1 cellular context compared by ENCODE assay signal in genomic region chr17:29292992-29293889, GRCh38.
A peak's percentile ranks its signal among the peaks of the same experiment; 100 is the strongest.
TF ChIP-seq lines count a peak whose summit lies in the region.

No MANE protein-coding gene starts in this region.

TF ChIP-seq in K562, 482 proteins besides CTCF, POLR2A, EP300 and RAD21 (continued from another document and continues in another):
- TF ChIP-seq, protein P1, sequence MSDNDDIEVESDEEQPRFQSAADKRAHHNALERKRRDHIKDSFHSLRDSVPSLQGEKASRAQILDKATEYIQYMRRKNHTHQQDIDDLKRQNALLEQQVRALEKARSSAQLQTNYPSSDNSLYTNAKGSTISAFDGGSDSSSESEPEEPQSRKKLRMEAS (CRISPR knock-in tag; IDR thresholded peaks at IDR 0.05), result no peak
- TF ChIP-seq ZNF444 (CRISPR knock-in tag; IDR thresholded peaks at IDR 0.05), result no peak
- TF ChIP-seq RFX7 (CRISPR knock-in tag; IDR thresholded peaks at IDR 0.05), result no peak
- peak; percentile 53 for TF ChIP-seq ELF1 (tag; IDR thresholded peaks at IDR 0.05)
- TF ChIP-seq ZNF232 (CRISPR knock-in tag; IDR thresholded peaks at IDR 0.05), result no peak; the same call in 1 of the 2 replicates
- TF ChIP-seq RUNX1 (IDR thresholded peaks at IDR 0.05; ENCODE audit: low read depth), result no peak
- TF ChIP-seq, protein P2, sequence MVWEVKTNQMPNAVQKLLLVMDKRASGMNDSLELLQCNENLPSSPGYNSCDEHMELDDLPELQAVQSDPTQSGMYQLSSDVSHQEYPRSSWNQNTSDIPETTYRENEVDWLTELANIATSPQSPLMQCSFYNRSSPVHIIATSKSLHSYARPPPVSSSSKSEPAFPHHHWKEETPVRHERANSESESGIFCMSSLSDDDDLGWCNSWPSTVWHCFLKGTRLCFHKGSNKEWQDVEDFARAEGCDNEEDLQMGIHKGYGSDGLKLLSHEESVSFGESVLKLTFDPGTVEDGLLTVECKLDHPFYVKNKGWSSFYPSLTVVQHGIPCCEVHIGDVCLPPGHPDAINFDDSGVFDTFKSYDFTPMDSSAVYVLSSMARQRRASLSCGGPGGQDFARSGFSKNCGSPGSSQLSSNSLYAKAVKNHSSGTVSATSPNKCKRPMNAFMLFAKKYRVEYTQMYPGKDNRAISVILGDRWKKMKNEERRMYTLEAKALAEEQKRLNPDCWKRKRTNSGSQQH (CRISPR knock-in tag; IDR thresholded peaks at IDR 0.05), result no peak
- TF ChIP-seq GATAD2B (IDR thresholded peaks at IDR 0.05; ENCODE audit: borderline replicate concordance), result 0 out of 2 replicates have a peak, but pooled peaks have one; percentile 24
- TF ChIP-seq ESRRA (IDR thresholded peaks at IDR 0.05; ENCODE audit: borderline replicate concordance, low read depth), result no peak
- peak; percentile 43; the same call in 1 of the 2 replicates for TF ChIP-seq TEAD4 (IDR thresholded peaks at IDR 0.05; ENCODE audit: low read length)
- no peak for TF ChIP-seq TEAD4 (CRISPR knock-in tag; IDR thresholded peaks at IDR 0.05; ENCODE audit: borderline replicate concordance)
- TF ChIP-seq ZNF316 (IDR thresholded peaks at IDR 0.05), result no peak
- TF ChIP-seq POLR2B (IDR thresholded peaks at IDR 0.05; ENCODE audit: low read depth, partially characterized antibody), result no peak
- no peak for TF ChIP-seq ZNF707 (CRISPR knock-in tag; conservative IDR thresholded peaks at IDR 0.05)
- no peak for TF ChIP-seq ZNF140 (CRISPR knock-in tag; IDR thresholded peaks at IDR 0.05)
- TF ChIP-seq MNT (conservative IDR thresholded peaks at IDR 0.05), result peak in 1 of 2 experiments; percentile 32; a peak in 1 of 4 replicates
- TF ChIP-seq ETV6 (IDR thresholded peaks at IDR 0.05; ENCODE audit: borderline replicate concordance in 1 of 2, low read depth in 2 of 2, low read length in 1 of 2), result no peak
- no peak for TF ChIP-seq ETV6 (CRISPR knock-in tag; IDR thresholded peaks at IDR 0.05; ENCODE audit: borderline replicate concordance)
- no peak for TF ChIP-seq CCAR2 (IDR thresholded peaks at IDR 0.05; ENCODE audit: low read depth, low read length)
- no peak for TF ChIP-seq U2AF1 (optimal IDR thresholded peaks at IDR 0.05; ENCODE audit: low read depth, low read length)
- TF ChIP-seq, protein P3, sequence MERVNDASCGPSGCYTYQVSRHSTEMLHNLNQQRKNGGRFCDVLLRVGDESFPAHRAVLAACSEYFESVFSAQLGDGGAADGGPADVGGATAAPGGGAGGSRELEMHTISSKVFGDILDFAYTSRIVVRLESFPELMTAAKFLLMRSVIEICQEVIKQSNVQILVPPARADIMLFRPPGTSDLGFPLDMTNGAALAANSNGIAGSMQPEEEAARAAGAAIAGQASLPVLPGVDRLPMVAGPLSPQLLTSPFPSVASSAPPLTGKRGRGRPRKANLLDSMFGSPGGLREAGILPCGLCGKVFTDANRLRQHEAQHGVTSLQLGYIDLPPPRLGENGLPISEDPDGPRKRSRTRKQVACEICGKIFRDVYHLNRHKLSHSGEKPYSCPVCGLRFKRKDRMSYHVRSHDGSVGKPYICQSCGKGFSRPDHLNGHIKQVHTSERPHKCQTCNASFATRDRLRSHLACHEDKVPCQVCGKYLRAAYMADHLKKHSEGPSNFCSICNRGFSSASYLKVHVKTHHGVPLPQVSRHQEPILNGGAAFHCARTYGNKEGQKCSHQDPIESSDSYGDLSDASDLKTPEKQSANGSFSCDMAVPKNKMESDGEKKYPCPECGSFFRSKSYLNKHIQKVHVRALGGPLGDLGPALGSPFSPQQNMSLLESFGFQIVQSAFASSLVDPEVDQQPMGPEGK (CRISPR knock-in tag; IDR thresholded peaks at IDR 0.05; ENCODE audit: borderline replicate concordance), result no peak
- no peak for TF ChIP-seq ZNF239 (CRISPR knock-in tag; IDR thresholded peaks at IDR 0.05)
- TF ChIP-seq, protein P4, sequence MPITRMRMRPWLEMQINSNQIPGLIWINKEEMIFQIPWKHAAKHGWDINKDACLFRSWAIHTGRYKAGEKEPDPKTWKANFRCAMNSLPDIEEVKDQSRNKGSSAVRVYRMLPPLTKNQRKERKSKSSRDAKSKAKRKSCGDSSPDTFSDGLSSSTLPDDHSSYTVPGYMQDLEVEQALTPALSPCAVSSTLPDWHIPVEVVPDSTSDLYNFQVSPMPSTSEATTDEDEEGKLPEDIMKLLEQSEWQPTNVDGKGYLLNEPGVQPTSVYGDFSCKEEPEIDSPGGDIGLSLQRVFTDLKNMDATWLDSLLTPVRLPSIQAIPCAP (CRISPR knock-in tag; IDR thresholded peaks at IDR 0.05; ENCODE audit: borderline replicate concordance), result no peak
- no peak for TF ChIP-seq ZNF124 (CRISPR knock-in tag; IDR thresholded peaks at IDR 0.05)
- 0 out of 2 replicates have a peak, but pooled peaks have one; percentile 9 for TF ChIP-seq TAF7 (tag; IDR thresholded peaks at IDR 0.05)
- TF ChIP-seq, protein P5, sequence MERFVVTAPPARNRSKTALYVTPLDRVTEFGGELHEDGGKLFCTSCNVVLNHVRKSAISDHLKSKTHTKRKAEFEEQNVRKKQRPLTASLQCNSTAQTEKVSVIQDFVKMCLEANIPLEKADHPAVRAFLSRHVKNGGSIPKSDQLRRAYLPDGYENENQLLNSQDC (CRISPR knock-in tag; IDR thresholded peaks at IDR 0.05), result no peak
- TF ChIP-seq NR2F6 (CRISPR knock-in tag; IDR thresholded peaks at IDR 0.05), result no peak
- 0 out of 4 replicates have a peak, but pooled peaks of 1 of the 2 experiments have one; percentile 18 for TF ChIP-seq ARNT (IDR thresholded peaks at IDR 0.05)
- TF ChIP-seq ZKSCAN8 (CRISPR knock-in tag; IDR thresholded peaks at IDR 0.05), result no peak
- TF ChIP-seq, protein P6, sequence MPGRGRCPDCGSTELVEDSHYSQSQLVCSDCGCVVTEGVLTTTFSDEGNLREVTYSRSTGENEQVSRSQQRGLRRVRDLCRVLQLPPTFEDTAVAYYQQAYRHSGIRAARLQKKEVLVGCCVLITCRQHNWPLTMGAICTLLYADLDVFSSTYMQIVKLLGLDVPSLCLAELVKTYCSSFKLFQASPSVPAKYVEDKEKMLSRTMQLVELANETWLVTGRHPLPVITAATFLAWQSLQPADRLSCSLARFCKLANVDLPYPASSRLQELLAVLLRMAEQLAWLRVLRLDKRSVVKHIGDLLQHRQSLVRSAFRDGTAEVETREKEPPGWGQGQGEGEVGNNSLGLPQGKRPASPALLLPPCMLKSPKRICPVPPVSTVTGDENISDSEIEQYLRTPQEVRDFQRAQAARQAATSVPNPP (IDR thresholded peaks at IDR 0.05; ENCODE audit: borderline replicate concordance, insufficient read depth, insufficient read length), result no peak
- no peak for TF ChIP-seq NR4A1 (CRISPR knock-in tag; IDR thresholded peaks at IDR 0.05)
- TF ChIP-seq NR4A1 (tag; IDR thresholded peaks at IDR 0.05), result peak; percentile 71
- TF ChIP-seq, protein P7, sequence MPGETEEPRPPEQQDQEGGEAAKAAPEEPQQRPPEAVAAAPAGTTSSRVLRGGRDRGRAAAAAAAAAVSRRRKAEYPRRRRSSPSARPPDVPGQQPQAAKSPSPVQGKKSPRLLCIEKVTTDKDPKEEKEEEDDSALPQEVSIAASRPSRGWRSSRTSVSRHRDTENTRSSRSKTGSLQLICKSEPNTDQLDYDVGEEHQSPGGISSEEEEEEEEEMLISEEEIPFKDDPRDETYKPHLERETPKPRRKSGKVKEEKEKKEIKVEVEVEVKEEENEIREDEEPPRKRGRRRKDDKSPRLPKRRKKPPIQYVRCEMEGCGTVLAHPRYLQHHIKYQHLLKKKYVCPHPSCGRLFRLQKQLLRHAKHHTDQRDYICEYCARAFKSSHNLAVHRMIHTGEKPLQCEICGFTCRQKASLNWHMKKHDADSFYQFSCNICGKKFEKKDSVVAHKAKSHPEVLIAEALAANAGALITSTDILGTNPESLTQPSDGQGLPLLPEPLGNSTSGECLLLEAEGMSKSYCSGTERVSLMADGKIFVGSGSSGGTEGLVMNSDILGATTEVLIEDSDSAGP (CRISPR knock-in tag; IDR thresholded peaks at IDR 0.05), result no peak
- TF ChIP-seq, protein P8, sequence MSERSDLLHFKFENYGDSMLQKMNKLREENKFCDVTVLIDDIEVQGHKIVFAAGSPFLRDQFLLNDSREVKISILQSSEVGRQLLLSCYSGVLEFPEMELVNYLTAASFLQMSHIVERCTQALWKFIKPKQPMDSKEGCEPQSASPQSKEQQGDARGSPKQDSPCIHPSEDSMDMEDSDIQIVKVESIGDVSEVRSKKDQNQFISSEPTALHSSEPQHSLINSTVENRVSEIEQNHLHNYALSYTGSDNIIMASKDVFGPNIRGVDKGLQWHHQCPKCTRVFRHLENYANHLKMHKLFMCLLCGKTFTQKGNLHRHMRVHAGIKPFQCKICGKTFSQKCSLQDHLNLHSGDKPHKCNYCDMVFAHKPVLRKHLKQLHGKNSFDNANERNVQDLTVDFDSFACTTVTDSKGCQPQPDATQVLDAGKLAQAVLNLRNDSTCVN (CRISPR knock-in tag; IDR thresholded peaks at IDR 0.05), result no peak
- TF ChIP-seq, protein P9, sequence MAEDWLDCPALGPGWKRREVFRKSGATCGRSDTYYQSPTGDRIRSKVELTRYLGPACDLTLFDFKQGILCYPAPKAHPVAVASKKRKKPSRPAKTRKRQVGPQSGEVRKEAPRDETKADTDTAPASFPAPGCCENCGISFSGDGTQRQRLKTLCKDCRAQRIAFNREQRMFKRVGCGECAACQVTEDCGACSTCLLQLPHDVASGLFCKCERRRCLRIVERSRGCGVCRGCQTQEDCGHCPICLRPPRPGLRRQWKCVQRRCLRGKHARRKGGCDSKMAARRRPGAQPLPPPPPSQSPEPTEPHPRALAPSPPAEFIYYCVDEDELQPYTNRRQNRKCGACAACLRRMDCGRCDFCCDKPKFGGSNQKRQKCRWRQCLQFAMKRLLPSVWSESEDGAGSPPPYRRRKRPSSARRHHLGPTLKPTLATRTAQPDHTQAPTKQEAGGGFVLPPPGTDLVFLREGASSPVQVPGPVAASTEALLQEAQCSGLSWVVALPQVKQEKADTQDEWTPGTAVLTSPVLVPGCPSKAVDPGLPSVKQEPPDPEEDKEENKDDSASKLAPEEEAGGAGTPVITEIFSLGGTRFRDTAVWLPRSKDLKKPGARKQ (CRISPR knock-in tag; IDR thresholded peaks at IDR 0.05), result no peak
- TF ChIP-seq ZNF407 (IDR thresholded peaks at IDR 0.05; ENCODE audit: low read depth), result no peak
- TF ChIP-seq RBM15 (IDR thresholded peaks at IDR 0.05; ENCODE audit: insufficient read depth, low read length), result no peak
- TF ChIP-seq ZNF347 (CRISPR knock-in tag; IDR thresholded peaks at IDR 0.05; ENCODE audit: low read depth), result no peak
- TF ChIP-seq POLR2G (IDR thresholded peaks at IDR 0.05; ENCODE audit: low read depth, low read length), result peak; percentile 97
- no peak for TF ChIP-seq CEBPG (CRISPR knock-in tag; IDR thresholded peaks at IDR 0.05)
- peak in 1 of 2 experiments; percentile 4; a peak in 1 of 4 replicates for TF ChIP-seq CEBPG (tag; conservative IDR thresholded peaks at IDR 0.05 in 1 of 2, IDR thresholded peaks at IDR 0.05 in 1 of 2)
- TF ChIP-seq SAP30 (IDR thresholded peaks at IDR 0.05; ENCODE audit: borderline replicate concordance, insufficient read depth, low read depth, low read length, poor library complexity, severe bottlenecking), result peak; percentile 23
- 0 out of 2 replicates have a peak, but pooled peaks have one; percentile 38 for TF ChIP-seq THRAP3 (IDR thresholded peaks at IDR 0.05; ENCODE audit: borderline replicate concordance)
